7 cellular contexts compared by ENCODE assay signal in genomic region chr6:75723382-75723781, GRCh38.
"Had no signal": no experiment of that assay in that cellular context is flagged by ENCODE, and none has a peak within 500 bp of the region (broad histone marks: within the 10 kb centered on the region; RNA-seq: fewer than 3 reads in every experiment).

No MANE protein-coding gene starts in this region.

- H3K4me2 ChIP-seq: GM23338 had no signal

- H2AFZ ChIP-seq: GM23338 had no signal

- H3K4me3 Mint-ChIP-seq: GM23338, HFFc6 had no signal

- H3K4me3 ChIP-seq: GM23338, HAP-1, K562 had no signal

- H3K36me3 ChIP-seq: HAP-1 had no signal

- H3K4me1 ChIP-seq: HAP-1 had no signal

- DNase-seq: H7, HFFc6, IMR-90, KG1 had no signal

- ATAC-seq: GM23338, K562 had no signal

- H3K4me1 Mint-ChIP-seq: GM23338 had no signal

- H3K9me3 Mint-ChIP-seq: GM23338, HFFc6 had no signal

- H3K9me3 ChIP-seq: HAP-1 had no signal

- H3K27ac Mint-ChIP-seq: GM23338, HFFc6 had no signal
